ENCODE assay signal across 1 cellular context in genomic region chr16:87863327-87863635, GRCh38.
TF ChIP-seq lines count a peak whose summit lies in the region.

No MANE protein-coding gene starts in this region.

TF ChIP-seq in K562, 482 proteins besides CTCF, POLR2A, EP300 and RAD21 (continued from another document):
- peak; percentile 23; the same call in 1 of the 2 replicates for TF ChIP-seq CBFA2T3 (IDR thresholded peaks at IDR 0.05)
